ENCODE assay signal across 8 cellular contexts in the genomic region with DNA sequence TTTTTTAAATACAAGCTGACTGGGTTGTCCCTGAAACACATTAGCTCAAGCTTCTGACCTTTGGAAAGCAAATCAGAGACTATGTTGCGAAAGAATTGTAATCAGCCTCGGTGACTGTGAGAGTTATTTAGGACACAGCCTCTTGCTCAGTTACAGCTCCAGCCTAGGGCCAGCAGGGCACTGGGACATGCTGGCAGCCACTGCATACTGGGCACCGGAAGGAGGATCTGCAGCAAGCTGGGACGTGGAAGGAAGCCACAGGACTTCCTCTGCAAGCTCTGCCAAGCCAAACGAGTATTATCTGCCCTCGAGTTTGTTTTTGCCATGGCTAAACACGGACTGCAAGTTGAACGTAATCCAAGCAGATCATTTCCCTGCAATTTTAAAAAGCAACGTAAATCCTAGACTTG. TPM values are rescaled to one million over a fixed set of nuclear protein-coding genes. Genes with fewer than 3 reads are reported as not detected.
DNase-seq lines count a peak whose midpoint lies in the region; ATAC-seq and TF ChIP-seq lines count a peak whose summit lies in the region.

No MANE protein-coding gene starts in this region.

- peaks cover 21% of the 10 kb centered on the region for H3K4me1 Mint-ChIP-seq in memory B cell

- no peak for TF ChIP-seq POLR2A in HCT116 (IDR thresholded peaks at IDR 0.05; ENCODE audit: borderline replicate concordance, extremely low read depth, insufficient read depth, insufficient read length)

- no peak overlapping the region for H3K4me3 Mint-ChIP-seq in memory B cell

- peak overlapping the region; percentile 17 for H3K27ac Mint-ChIP-seq in memory B cell

- no peaks in the 10 kb centered on the region for H3K36me3 ChIP-seq in HCT116 (ENCODE audit: control insufficient read depth in 1 of 2, insufficient read depth in 2 of 2, low read length in 2 of 2)

- peak overlapping the region; percentile 27 for H3K9ac ChIP-seq in HCT116 (ENCODE audit: low read length)

- H3K9me3 ChIP-seq in HCT116 (ENCODE audit: control insufficient read depth in 1 of 2, insufficient read depth in 1 of 2, low read depth in 1 of 2, low read length in 2 of 2), result no peaks in the 10 kb centered on the region

- TF ChIP-seq CTCF in HCT116 (IDR thresholded peaks at IDR 0.05 in 2 of 3, conservative IDR thresholded peaks at IDR 0.05 in 1 of 3; ENCODE audit: borderline replicate concordance in 1 of 3, insufficient read depth in 1 of 3, low read depth in 2 of 3, low read length in 2 of 3), result no peak

- H2AFZ ChIP-seq in HCT116 (ENCODE audit: low read depth, low read length, poor library complexity, severe bottlenecking), result peak overlapping the region; percentile 92

- POLR2A ChIA-PET in HCT116 (lab: Charles Lee), result interaction anchor here (0.6 to 2.6 kb wide), 5 partner anchors 9 to 41 kb away, joined by 3 to 12 read pairs (median 4); a partner anchor contains a TSS

- no peaks in the 10 kb centered on the region for H3K27me3 Mint-ChIP-seq in memory B cell

- peak overlapping the region; percentile 44 for H3K27ac ChIP-seq in HCT116 (ENCODE audit: low read depth, low read length)

- H3K9me2 ChIP-seq in HCT116 (ENCODE audit: insufficient read depth), result no peaks in the 10 kb centered on the region

- no peaks in the 10 kb centered on the region for H4K20me1 ChIP-seq in HCT116 (ENCODE audit: insufficient read depth)

- H3K4me3 ChIP-seq in HCT116 (replicated peaks in 1 of 2; ENCODE audit: low read depth in 1 of 2, low read length in 2 of 2), result peak overlapping the region in 1 of 2 experiments; percentile 17; a peak in 1 of 4 replicates

- no TSS peak for BruUV-seq in HCT116 (replicated peaks; lab: Mats Ljungman, UMichigan)

- no peaks in the 10 kb centered on the region for H3K9me3 Mint-ChIP-seq in memory B cell

- TF ChIP-seq RAD21 in HCT116 (IDR thresholded peaks at IDR 0.05; ENCODE audit: low read depth), result no peak

- CTCF ChIA-PET in HCT116 (lab: Charles Lee), result interaction anchor here (1.5 to 2.7 kb wide), 4 partner anchors 13 to 255 kb away, joined by 3 to 13 read pairs (median 5); no protein-coding TSS in a partner anchor

- RAD21 ChIA-PET in HCT116 (lab: Charles Lee; ENCODE audit: low non-redundant PET in 1 of 2, low total read pairs in 2 of 2, uncharacterized antibody in 2 of 2, unreplicated experiment in 2 of 2), result interaction anchor here in 1 of 2 experiments (1.2 kb wide), 1 partner anchor 21 kb away, joined by 3 read pairs; no protein-coding TSS in a partner anchor

- peak; percentile 61 for ATAC-seq in HCT116
- ATAC-seq in memory B cell (ENCODE audit: low read depth), result no peak
- ATAC-seq in GM18873 (IDR thresholded peaks at IDR 0.05; ENCODE audit: low FRiP score, unreplicated experiment), result no peak
- no peak for ATAC-seq in GM21423 (IDR thresholded peaks at IDR 0.05; ENCODE audit: unreplicated experiment)

- intact Hi-C loops in HCT116 (cut with micrococcal nuclease), result loop anchor here (5.0 kb wide), 1 partner anchor 43 kb away; a partner anchor contains a TSS

- H3K4me1 ChIP-seq in HCT116 (ENCODE audit: control insufficient read depth in 1 of 2, insufficient read depth in 2 of 2, low read length in 2 of 2), result peaks cover 29 to 52% of the 10 kb centered on the region in 2 experiments

- no peaks in the 10 kb centered on the region for H3K36me3 Mint-ChIP-seq in memory B cell

- H3K4me2 ChIP-seq in HCT116 (ENCODE audit: low read length), result peak overlapping the region; percentile 63

- peak; percentile 99 for DNase-seq in AML-193 (lab: John Stamatoyannopoulos, UW)
- no peak for DNase-seq in HCT116 (ENCODE audit: low read depth, low spot score)
- peak; percentile 75 for DNase-seq in SKM-1 (lab: John Stamatoyannopoulos, UW; ENCODE audit: unreplicated experiment)
- DNase-seq in dermis microvascular lymphatic vessel endothelial cell (ENCODE audit: low read depth in 2 of 2), result peak; percentile 85 to 93
- no peak for DNase-seq in memory B cell (ENCODE audit: low spot score in 2 of 2)
- peak; percentile 87 for DNase-seq in ureter (ENCODE audit: low spot score)

- no peaks in the 10 kb centered on the region for H3K79me2 ChIP-seq in HCT116 (ENCODE audit: insufficient read depth, low read length)

- H3K27me3 ChIP-seq in HCT116 (ENCODE audit: insufficient read depth, low read length), result no peaks in the 10 kb centered on the region

TF ChIP-seq in HCT116, 20 proteins besides CTCF, POLR2A, EP300 and RAD21:
- TF ChIP-seq, protein P1, sequence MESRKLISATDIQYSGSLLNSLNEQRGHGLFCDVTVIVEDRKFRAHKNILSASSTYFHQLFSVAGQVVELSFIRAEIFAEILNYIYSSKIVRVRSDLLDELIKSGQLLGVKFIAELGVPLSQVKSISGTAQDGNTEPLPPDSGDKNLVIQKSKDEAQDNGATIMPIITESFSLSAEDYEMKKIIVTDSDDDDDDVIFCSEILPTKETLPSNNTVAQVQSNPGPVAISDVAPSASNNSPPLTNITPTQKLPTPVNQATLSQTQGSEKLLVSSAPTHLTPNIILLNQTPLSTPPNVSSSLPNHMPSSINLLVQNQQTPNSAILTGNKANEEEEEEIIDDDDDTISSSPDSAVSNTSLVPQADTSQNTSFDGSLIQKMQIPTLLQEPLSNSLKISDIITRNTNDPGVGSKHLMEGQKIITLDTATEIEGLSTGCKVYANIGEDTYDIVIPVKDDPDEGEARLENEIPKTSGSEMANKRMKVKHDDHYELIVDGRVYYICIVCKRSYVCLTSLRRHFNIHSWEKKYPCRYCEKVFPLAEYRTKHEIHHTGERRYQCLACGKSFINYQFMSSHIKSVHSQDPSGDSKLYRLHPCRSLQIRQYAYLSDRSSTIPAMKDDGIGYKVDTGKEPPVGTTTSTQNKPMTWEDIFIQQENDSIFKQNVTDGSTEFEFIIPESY (IDR thresholded peaks at IDR 0.05; ENCODE audit: extremely low read depth, insufficient replicate concordance, low read length), result no peak
- TF ChIP-seq POLR2AphosphoS5 (IDR thresholded peaks at IDR 0.05; ENCODE audit: low read depth, low read length) (peak; percentile 49), CEBPB (IDR thresholded peaks at IDR 0.05; ENCODE audit: low read depth) (peak; percentile 90), CBX3 (IDR thresholded peaks at IDR 0.05; ENCODE audit: low read depth) (0 out of 2 replicates have a peak, but pooled peaks have one; percentile 20)

RNA-seq across cellular contexts. Expression of a gene that starts 24.4 kb away (rescaled TPM):
- total RNA-seq in HCT116 (2021; ENCODE audit: unreplicated experiment), result 182 TPM
- polyA plus RNA-seq in HCT116 (2012), result 171 and 220 TPM in 2 replicates
- total RNA-seq in dermis microvascular lymphatic vessel endothelial cell, result 171 and 212 TPM in 2 replicates
- 133 TPM for total RNA-seq in ureter

RNA-seq across cellular contexts. Expression of a gene that starts 41.3 kb away (rescaled TPM):
- total RNA-seq in HCT116 (2021; ENCODE audit: unreplicated experiment) (353 TPM), dermis microvascular lymphatic vessel endothelial cell (238 and 273 TPM in 2 replicates), ureter (338 TPM)
- 338 TPM in 2 replicates for polyA plus RNA-seq in HCT116 (2012)

RNA-seq across cellular contexts. Expression of a gene that starts 53.7 kb away (rescaled TPM):
- 78.9 TPM for total RNA-seq in HCT116 (2021; ENCODE audit: unreplicated experiment)
- 71.7 and 73.4 TPM in 2 replicates for polyA plus RNA-seq in HCT116 (2012)
- total RNA-seq in dermis microvascular lymphatic vessel endothelial cell, result 20.8 and 25.4 TPM in 2 replicates
- 32.2 TPM for total RNA-seq in ureter

Comparison
In these comparisons a context has a peak if more than half of its experiments do, and no peak if none do; other contexts are left out.
1. DNase-seq: peak in AML-193 (2 of 2), SKM-1 (single experiment), dermis microvascular lymphatic vessel endothelial cell (2 of 2) and ureter (single experiment); none in HCT116 (single experiment) and memory B cell (0 of 2).